8 cellular contexts compared by ENCODE assay signal in the genomic region with DNA sequence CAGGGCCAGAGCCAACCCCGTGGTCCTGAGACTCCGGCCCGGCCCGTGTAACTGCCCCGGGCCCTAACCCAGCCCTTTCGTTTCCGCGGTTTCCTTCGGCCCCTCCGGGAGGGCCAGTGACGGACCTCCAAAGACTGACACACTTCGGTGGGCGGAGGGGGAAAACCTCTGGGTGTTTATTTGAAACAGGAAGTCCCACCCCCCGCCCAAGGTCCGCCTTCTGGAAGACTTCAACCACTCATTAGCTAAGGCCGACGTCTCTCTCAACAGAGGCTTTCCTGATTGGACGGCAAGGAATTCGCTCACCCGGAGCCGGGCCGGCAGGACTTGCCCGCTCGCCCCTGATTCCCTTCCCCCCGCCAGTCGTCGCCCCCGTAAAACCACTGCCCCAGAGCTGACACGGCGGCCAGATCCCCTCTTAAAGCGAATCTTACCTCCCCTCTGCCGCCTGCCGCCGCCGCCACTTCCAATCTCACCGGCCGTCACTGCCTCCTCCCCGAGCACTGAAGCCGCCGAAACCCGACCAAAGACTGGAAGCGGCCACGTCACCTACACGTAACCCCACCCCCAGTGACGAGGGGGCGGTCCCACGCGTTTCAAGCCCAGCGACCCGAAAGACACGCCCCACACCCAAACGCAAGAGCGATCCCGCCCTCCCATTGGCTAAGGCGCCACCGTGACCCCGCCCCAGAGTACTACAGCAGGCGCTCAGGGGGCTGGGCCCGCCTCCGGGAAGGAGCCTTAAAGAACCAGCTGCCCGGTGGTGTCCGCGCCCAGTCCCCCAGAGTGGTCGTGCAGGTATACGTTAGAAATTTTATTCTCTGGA. TPM values are rescaled to one million over a fixed set of nuclear protein-coding genes. Genes with fewer than 3 reads are reported as not detected.
DNase-seq lines count a peak whose midpoint lies in the region; ATAC-seq, FAIRE-seq and TF ChIP-seq lines count a peak whose summit lies in the region.

A gene with protein sequence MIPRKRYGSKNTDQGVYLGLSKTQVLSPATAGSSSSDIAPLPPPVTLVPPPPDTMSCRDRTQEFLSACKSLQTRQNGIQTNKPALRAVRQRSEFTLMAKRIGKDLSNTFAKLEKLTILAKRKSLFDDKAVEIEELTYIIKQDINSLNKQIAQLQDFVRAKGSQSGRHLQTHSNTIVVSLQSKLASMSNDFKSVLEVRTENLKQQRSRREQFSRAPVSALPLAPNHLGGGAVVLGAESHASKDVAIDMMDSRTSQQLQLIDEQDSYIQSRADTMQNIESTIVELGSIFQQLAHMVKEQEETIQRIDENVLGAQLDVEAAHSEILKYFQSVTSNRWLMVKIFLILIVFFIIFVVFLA (minus strand): TSS at position 532 of the 826 bp plus-strand sequence. CDS start 808 bp downstream, outside the sequence.

- DNase-seq in BE2C (peak; percentile 96), GM19240 (ENCODE audit: insufficient read length, low spot score) (peak; percentile 81), NCI-H526 (lab: John Stamatoyannopoulos, UW) (peak; percentile 99 to 100), kidney tubule cell (ENCODE audit: low spot score) (peak; percentile 98)
- DNase-seq in activated CD4-positive, alpha-beta T cell treated with anti-CD3 and anti-CD28 coated beads for 48 hours: peak; percentile 100
- peak; percentile 98 to 100 (median 99) for DNase-seq in stimulated activated CD4-positive, alpha-beta T cell treated with anti-CD3 and anti-CD28 coated beads, Interleukin-1b, Interleukin-23, amount 100 ng/mL, for 24 hours (ENCODE audit: low read depth in 4 of 4, low spot score in 1 of 4)

- H3K36me3 ChIP-seq in BE2C: peaks cover 19% of the 10 kb centered on the region

- peak; percentile 18 for FAIRE-seq in colon (lab: Jason Lieb, UNC)

- TF ChIP-seq CTCF in BE2C (IDR thresholded peaks at IDR 0.05; ENCODE audit: low read depth, low read length): no peak

- H3K4me1 ChIP-seq in BE2C: no peaks in the 10 kb centered on the region

- H3K9me3 ChIP-seq in BE2C: no peaks in the 10 kb centered on the region

- peak; percentile 84 for ATAC-seq in HG03460 (IDR thresholded peaks at IDR 0.05; ENCODE audit: unreplicated experiment)

- peak within 1 kb of the TSS; percentile 67 for H3K4me3 ChIP-seq in BE2C (ENCODE audit: low read depth, low read length)

- no peaks in the 10 kb centered on the region for H3K27me3 ChIP-seq in BE2C

RNA-seq across cellular contexts. Expression of the gene that starts here (rescaled TPM):
- polyA plus RNA-seq in BE2C (2012; ENCODE audit: insufficient read depth, insufficient read length, low read depth): 13.3 TPM

Comparison
In these comparisons a context has a peak if more than half of its experiments do, and no peak if none do; other contexts are left out.
1. Peak in every context shown above with its lines: DNase-seq, ATAC-seq and H3K4me3 ChIP-seq.